Comparison of ENCODE assay signal across 8 cellular contexts in genomic region chr17:38824899-38825761, GRCh38. TPM values are rescaled to one million over a fixed set of nuclear protein-coding genes. Genes with fewer than 3 reads are reported as not detected.
DNase-seq lines count a peak whose midpoint lies in the region; ATAC-seq lines count a peak whose summit lies in the region.

Gene CWC25 (minus strand): TSS chr17:38825321. CDS start chr17:38825183, 138 bp downstream.

- peak; percentile 76 for DNase-seq in DMS153 treated with DMSO at 0.1 percent for 48 hours (lab: John Stamatoyannopoulos, UW; ENCODE audit: unreplicated experiment)
- DNase-seq in LHCN-M2 (ENCODE audit: low read depth): peak; percentile 94
- peak; percentile 91 for DNase-seq in RPMI7951 (ENCODE audit: low read depth)
- peak; percentile 97 for DNase-seq in activated T-helper 1 cell treated with anti-CD3 and anti-CD28 coated beads, Interleukin-12 subunit alpha, Interleukin-12 subunit beta, Interleukin-2, Interleukin-4 antibody, amounts not matched to agents 30 ng/mL and 10 ng/mL and 1 ng/mL, durations not matched to agents 14 hours and 24 hours and 36 hours (ENCODE audit: low spot score)
- DNase-seq in fibroblast of gingiva (ENCODE audit: low read depth): peak; percentile 98
- DNase-seq in naive B cell: peak; percentile 97
- DNase-seq in stimulated activated effector memory CD8-positive, alpha-beta T cell treated with anti-CD3 and anti-CD28 coated beads, Interleukin-12 subunit alpha, Interleukin-12 subunit beta, amount 100 ng/mL, for 72 hours (ENCODE audit: low spot score in 2 of 2): peak; percentile 100

- peak; percentile 72 for ATAC-seq in GM21786 (IDR thresholded peaks at IDR 0.05; ENCODE audit: unreplicated experiment)
- peak; percentile 84 for ATAC-seq in naive B cell (ENCODE audit: low read depth in 2 of 2)
- peak; percentile 92 for ATAC-seq in stimulated activated effector memory CD8-positive, alpha-beta T cell treated with anti-CD3 and anti-CD28 coated beads, Interleukin-12 subunit alpha, Interleukin-12 subunit beta, amount 100 ng/mL, for 72 hours

- intact Hi-C loops in activated T-helper 1 cell treated with anti-CD3 and anti-CD28 coated beads, Interleukin-12 subunit alpha, Interleukin-12 subunit beta, Interleukin-2, Interleukin-4 antibody, amounts not matched to agents 30 ng/mL and 10 ng/mL and 1 ng/mL, durations not matched to agents 14 hours and 24 hours and 36 hours (cut with micrococcal nuclease): loop anchor here (1.0 kb wide), 2 partner anchors 25 to 28 kb away; partner anchors contain the start of gene RPL23

- H3K27ac Mint-ChIP-seq in activated T-helper 1 cell treated with anti-CD3 and anti-CD28 coated beads, Interleukin-12 subunit alpha, Interleukin-12 subunit beta, Interleukin-2, Interleukin-4 antibody, amounts not matched to agents 30 ng/mL and 10 ng/mL and 1 ng/mL, durations not matched to agents 14 hours and 24 hours and 36 hours: peak within 1 kb of the TSS; percentile 99
- H3K27ac Mint-ChIP-seq in naive B cell: peak within 1 kb of the TSS; percentile 98 to 100 (median 100)
- H3K27ac Mint-ChIP-seq in stimulated activated effector memory CD8-positive, alpha-beta T cell treated with anti-CD3 and anti-CD28 coated beads, Interleukin-12 subunit alpha, Interleukin-12 subunit beta, amount 100 ng/mL, for 72 hours: peak within 1 kb of the TSS; percentile 100

- no peaks in the 10 kb centered on the region for H3K9me3 Mint-ChIP-seq in activated T-helper 1 cell treated with anti-CD3 and anti-CD28 coated beads, Interleukin-12 subunit alpha, Interleukin-12 subunit beta, Interleukin-2, Interleukin-4 antibody, amounts not matched to agents 30 ng/mL and 10 ng/mL and 1 ng/mL, durations not matched to agents 14 hours and 24 hours and 36 hours
- H3K9me3 Mint-ChIP-seq in naive B cell: peaks cover 0 to 1% (median 0%) of the 10 kb centered on the region in 7 donors
- H3K9me3 Mint-ChIP-seq in stimulated activated effector memory CD8-positive, alpha-beta T cell treated with anti-CD3 and anti-CD28 coated beads, Interleukin-12 subunit alpha, Interleukin-12 subunit beta, amount 100 ng/mL, for 72 hours: no peaks in the 10 kb centered on the region

- H3K36me3 Mint-ChIP-seq in activated T-helper 1 cell treated with anti-CD3 and anti-CD28 coated beads, Interleukin-12 subunit alpha, Interleukin-12 subunit beta, Interleukin-2, Interleukin-4 antibody, amounts not matched to agents 30 ng/mL and 10 ng/mL and 1 ng/mL, durations not matched to agents 14 hours and 24 hours and 36 hours (ENCODE audit: low read depth): peaks cover 15% of the 10 kb centered on the region
- H3K36me3 Mint-ChIP-seq in naive B cell: peaks cover 0 to 9% of the 10 kb centered on the region in 2 donors
- H3K36me3 Mint-ChIP-seq in stimulated activated effector memory CD8-positive, alpha-beta T cell treated with anti-CD3 and anti-CD28 coated beads, Interleukin-12 subunit alpha, Interleukin-12 subunit beta, amount 100 ng/mL, for 72 hours: peaks cover 49% of the 10 kb centered on the region

- peaks cover 2% of the 10 kb centered on the region for H3K27me3 Mint-ChIP-seq in activated T-helper 1 cell treated with anti-CD3 and anti-CD28 coated beads, Interleukin-12 subunit alpha, Interleukin-12 subunit beta, Interleukin-2, Interleukin-4 antibody, amounts not matched to agents 30 ng/mL and 10 ng/mL and 1 ng/mL, durations not matched to agents 14 hours and 24 hours and 36 hours (ENCODE audit: insufficient read depth)
- H3K27me3 Mint-ChIP-seq in naive B cell: no peaks in the 10 kb centered on the region

- peak within 1 kb of the TSS; percentile 99 for H3K4me3 Mint-ChIP-seq in activated T-helper 1 cell treated with anti-CD3 and anti-CD28 coated beads, Interleukin-12 subunit alpha, Interleukin-12 subunit beta, Interleukin-2, Interleukin-4 antibody, amounts not matched to agents 30 ng/mL and 10 ng/mL and 1 ng/mL, durations not matched to agents 14 hours and 24 hours and 36 hours
- peak within 1 kb of the TSS; percentile 89 to 100 (median 98) for H3K4me3 Mint-ChIP-seq in naive B cell
- H3K4me3 Mint-ChIP-seq in stimulated activated effector memory CD8-positive, alpha-beta T cell treated with anti-CD3 and anti-CD28 coated beads, Interleukin-12 subunit alpha, Interleukin-12 subunit beta, amount 100 ng/mL, for 72 hours: peak within 1 kb of the TSS; percentile 97

- H3K4me1 Mint-ChIP-seq in activated T-helper 1 cell treated with anti-CD3 and anti-CD28 coated beads, Interleukin-12 subunit alpha, Interleukin-12 subunit beta, Interleukin-2, Interleukin-4 antibody, amounts not matched to agents 30 ng/mL and 10 ng/mL and 1 ng/mL, durations not matched to agents 14 hours and 24 hours and 36 hours (ENCODE audit: low read depth): peaks cover 33% of the 10 kb centered on the region
- peaks cover 21 to 37% (median 37%) of the 10 kb centered on the region in 3 donors for H3K4me1 Mint-ChIP-seq in naive B cell
- H3K4me1 Mint-ChIP-seq in stimulated activated effector memory CD8-positive, alpha-beta T cell treated with anti-CD3 and anti-CD28 coated beads, Interleukin-12 subunit alpha, Interleukin-12 subunit beta, amount 100 ng/mL, for 72 hours: peaks cover 32% of the 10 kb centered on the region

RNA-seq across cellular contexts. Expression of gene CWC25, which starts in this region (rescaled TPM):
- total RNA-seq in LHCN-M2 (2014; rRNA removed): 9.5 and 10.1 TPM in 2 replicates
- polyA plus RNA-seq in LHCN-M2 (2012): 9.3 TPM
- 7.2 and 7.6 TPM in 2 replicates for total RNA-seq in RPMI7951 (2014; rRNA removed; shearing (Covaris generic))
- total RNA-seq in activated T-helper 1 cell treated with anti-CD3 and anti-CD28 coated beads, Interleukin-12 subunit alpha, Interleukin-12 subunit beta, Interleukin-2, Interleukin-4 antibody, amounts not matched to agents 30 ng/mL and 10 ng/mL and 1 ng/mL, durations not matched to agents 14 hours and 24 hours and 36 hours: 28.6 and 30.4 TPM in 2 replicates
- polyA plus RNA-seq in naive B cell (ENCODE audit: low read depth in 6 of 6): 10 to 100 TPM in 4 of 6 donors, 1 to 10 TPM in 2; 9.2 to 13.4 (median 11.5) TPM

Comparison
In these comparisons a context has a peak if more than half of its experiments do, and no peak if none do; other contexts are left out.
1. Peak in every context shown above with its lines: DNase-seq and ATAC-seq.